ENCODE assay signal across 2 cellular contexts in the genomic region with DNA sequence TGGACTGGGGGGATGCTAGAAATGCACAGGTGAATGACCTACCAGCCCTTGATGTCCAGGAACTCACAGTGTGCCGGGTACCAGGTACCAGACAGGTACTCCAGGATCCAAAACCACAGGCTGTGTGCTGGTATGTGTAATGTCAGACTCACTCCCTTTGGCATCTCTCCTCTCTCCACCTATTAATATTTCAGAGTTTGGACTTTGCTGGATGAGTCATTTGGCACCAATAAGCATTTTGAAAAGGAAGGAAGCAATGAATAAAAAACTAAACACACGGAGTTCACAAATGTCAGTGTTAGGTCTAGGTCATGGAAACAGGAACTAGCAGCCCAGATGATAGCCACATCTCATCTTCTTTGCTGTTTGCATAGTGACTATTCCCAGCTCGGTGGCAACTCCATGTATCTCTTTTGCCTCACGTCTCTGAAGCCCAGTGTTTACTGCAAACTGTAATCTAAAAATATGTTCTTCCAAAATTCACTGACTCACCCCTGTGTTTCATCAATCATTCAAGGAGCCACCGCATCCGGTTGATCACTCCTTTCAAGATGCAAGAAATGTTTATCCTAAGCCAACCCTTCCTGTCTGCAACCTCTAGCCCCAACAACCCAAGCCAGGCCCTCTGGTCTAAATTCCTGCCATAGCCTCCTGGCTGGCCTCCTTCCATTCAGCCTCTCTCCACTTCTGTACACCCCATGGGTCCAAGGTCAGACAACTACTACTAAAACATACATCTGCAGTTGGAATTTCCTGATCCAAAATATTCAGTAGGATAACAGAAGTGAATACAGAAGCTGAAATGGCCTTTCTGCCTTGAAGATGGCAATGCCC.
A peak's percentile ranks its signal among the peaks of the same experiment; 100 is the strongest.
TF ChIP-seq lines count a peak whose summit lies in the region.

No MANE protein-coding gene starts in this region.

TF ChIP-seq in K562, 482 proteins besides CTCF, POLR2A, EP300 and RAD21 (continued from another document and continues in another):
- TF ChIP-seq, protein P1, sequence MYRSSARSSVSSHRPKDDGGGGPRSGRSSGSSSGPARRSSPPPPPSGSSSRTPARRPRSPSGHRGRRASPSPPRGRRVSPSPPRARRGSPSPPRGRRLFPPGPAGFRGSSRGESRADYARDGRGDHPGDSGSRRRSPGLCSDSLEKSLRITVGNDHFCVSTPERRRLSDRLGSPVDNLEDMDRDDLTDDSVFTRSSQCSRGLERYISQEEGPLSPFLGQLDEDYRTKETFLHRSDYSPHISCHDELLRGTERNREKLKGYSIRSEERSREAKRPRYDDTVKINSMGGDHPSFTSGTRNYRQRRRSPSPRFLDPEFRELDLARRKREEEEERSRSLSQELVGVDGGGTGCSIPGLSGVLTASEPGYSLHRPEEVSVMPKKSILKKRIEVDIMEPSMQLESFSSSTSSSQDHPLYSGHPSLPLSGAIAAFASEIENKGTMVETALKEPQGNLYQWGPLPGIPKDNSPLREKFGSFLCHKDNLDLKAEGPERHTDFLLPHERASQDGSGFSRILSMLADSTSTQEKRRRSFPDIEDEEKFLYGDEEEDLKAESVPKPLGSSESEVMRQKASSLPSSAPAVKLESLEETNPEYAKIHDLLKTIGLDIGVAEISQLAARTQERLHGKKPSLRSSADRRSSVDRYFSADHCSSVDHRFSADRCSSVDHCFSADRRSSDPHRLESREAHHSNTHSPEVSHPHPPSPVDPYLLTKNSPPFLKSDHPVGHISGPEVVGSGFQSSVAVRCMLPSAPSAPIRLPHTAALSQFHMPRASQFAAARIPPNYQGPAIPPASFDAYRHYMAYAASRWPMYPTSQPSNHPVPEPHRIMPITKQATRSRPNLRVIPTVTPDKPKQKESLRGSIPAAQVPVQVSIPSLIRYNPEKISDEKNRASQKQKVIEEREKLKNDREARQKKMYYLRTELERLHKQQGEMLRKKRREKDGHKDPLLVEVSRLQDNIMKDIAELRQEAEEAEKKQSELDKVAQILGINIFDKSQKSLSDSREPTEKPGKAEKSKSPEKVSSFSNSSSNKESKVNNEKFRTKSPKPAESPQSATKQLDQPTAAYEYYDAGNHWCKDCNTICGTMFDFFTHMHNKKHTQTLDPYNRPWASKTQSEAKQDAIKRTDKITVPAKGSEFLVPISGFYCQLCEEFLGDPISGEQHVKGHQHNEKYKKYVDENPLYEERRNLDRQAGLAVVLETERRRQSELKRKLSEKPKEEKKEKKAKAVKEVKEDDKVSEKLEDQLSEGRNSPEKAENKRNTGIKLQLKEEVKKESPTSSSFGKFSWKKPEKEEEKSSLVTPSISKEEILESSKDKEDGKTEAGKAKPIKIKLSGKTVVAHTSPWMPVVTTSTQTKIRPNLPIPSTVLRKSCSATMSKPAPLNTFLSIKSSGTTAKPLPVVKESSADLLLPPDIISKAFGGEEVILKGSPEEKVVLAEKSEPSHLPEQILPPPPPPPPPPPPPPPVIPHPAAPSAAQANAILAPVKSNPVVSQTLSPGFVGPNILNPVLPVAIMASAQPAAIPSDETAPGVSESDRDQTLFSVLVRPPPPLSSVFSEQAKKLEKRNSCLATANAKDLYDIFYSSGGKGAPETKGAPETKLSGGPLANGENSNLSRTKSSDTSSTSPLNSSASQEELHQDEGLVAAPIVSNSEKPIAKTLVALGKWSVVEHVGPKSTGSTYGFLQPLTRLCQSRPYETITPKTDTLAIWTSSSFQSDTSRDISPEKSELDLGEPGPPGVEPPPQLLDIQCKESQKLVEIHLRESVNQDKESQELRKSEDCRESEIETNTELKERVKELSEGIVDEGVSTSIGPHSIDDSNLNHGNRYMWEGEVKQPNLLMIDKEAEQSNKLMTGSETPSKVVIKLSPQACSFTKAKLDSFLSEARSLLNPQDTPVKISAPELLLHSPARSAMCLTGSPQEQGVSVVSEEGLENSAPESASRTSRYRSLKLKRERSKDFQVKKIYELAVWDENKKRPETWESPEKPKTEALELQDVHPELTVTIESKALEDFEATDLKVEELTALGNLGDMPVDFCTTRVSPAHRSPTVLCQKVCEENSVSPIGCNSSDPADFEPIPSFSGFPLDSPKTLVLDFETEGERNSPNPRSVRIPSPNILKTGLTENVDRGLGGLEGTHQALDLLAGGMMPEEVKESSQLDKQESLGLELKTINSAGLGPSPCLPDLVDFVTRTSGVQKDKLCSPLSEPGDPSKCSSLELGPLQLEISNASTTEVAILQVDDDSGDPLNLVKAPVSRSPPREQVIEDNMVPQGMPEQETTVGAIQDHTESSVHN (IDR thresholded peaks at IDR 0.05; ENCODE audit: borderline replicate concordance in 1 of 2, low read depth in 1 of 2): peak in 1 of 2 experiments; percentile 69; a peak in 1 of 4 replicates
- TF ChIP-seq ZC3H8 (IDR thresholded peaks at IDR 0.05) (no peak), HEY1 (CRISPR knock-in tag; IDR thresholded peaks at IDR 0.05; ENCODE audit: borderline replicate concordance) (no peak), RNF2 (IDR thresholded peaks at IDR 0.05) (peak; percentile 65), TAF9B (IDR thresholded peaks at IDR 0.05; ENCODE audit: partially characterized antibody) (peak; percentile 56), NCOA2 (IDR thresholded peaks at IDR 0.05; ENCODE audit: partially characterized antibody in 2 of 2) (peak in 1 of 2 experiments; percentile 43), CC2D1A (IDR thresholded peaks at IDR 0.05) (peak; percentile 14; the same call in 1 of the 2 replicates), MAFG (tag; conservative IDR thresholded peaks at IDR 0.05) (peak; percentile 72), PML (IDR thresholded peaks at IDR 0.05; ENCODE audit: low read length) (no peak), EHMT2 (IDR thresholded peaks at IDR 0.05) (no peak; the same call in 1 of the 2 replicates)

TF ChIP-seq in HepG2, 621 proteins besides CTCF, POLR2A, EP300 and RAD21 (continued from another document and continues in another):
- TF ChIP-seq, protein P2, sequence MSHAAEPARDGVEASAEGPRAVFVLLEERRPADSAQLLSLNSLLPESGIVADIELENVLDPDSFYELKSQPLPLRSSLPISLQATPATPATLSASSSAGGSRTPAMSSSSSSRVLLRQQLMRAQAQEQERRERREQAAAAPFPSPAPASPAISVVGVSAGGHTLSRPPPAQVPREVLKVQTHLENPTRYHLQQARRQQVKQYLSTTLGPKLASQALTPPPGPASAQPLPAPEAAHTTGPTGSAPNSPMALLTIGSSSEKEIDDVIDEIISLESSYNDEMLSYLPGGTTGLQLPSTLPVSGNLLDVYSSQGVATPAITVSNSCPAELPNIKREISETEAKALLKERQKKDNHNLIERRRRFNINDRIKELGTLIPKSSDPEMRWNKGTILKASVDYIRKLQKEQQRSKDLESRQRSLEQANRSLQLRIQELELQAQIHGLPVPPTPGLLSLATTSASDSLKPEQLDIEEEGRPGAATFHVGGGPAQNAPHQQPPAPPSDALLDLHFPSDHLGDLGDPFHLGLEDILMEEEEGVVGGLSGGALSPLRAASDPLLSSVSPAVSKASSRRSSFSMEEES (CRISPR knock-in tag; IDR thresholded peaks at IDR 0.05): 0 out of 2 replicates have a peak, but pooled peaks have one; percentile 15
- TF ChIP-seq ZBTB26 (CRISPR knock-in tag; IDR thresholded peaks at IDR 0.05; ENCODE audit: borderline replicate concordance): peak; percentile 32; the same call in 1 of the 2 replicates
- no peak for TF ChIP-seq ZNF788 (CRISPR knock-in tag; IDR thresholded peaks at IDR 0.05; ENCODE audit: borderline replicate concordance)
- TF ChIP-seq ZFY (CRISPR knock-in tag; IDR thresholded peaks at IDR 0.05): no peak
- TF ChIP-seq SATB2 (CRISPR knock-in tag; IDR thresholded peaks at IDR 0.05): no peak
- TF ChIP-seq ZNF124 (CRISPR knock-in tag; IDR thresholded peaks at IDR 0.05): 0 out of 2 replicates have a peak, but pooled peaks have one; percentile 10
- 0 out of 2 replicates have a peak, but pooled peaks have one; percentile 55 for TF ChIP-seq RCOR2 (CRISPR knock-in tag; IDR thresholded peaks at IDR 0.05)
- TF ChIP-seq SOX13 (IDR thresholded peaks at IDR 0.05): no peak; the same call in 1 of the 2 replicates
- peak in 1 of 2 experiments; percentile 29; a peak in 1 of 4 replicates for TF ChIP-seq SOX13 (CRISPR knock-in tag; conservative IDR thresholded peaks at IDR 0.05 in 1 of 2, IDR thresholded peaks at IDR 0.05 in 1 of 2)
- TF ChIP-seq ZMYM4 (CRISPR knock-in tag; IDR thresholded peaks at IDR 0.05): no peak
- peak; percentile 49; the same call in 1 of the 2 replicates for TF ChIP-seq ZNF3 (CRISPR knock-in tag; IDR thresholded peaks at IDR 0.05)
- no peak for TF ChIP-seq SP1 (IDR thresholded peaks at IDR 0.05)
- TF ChIP-seq SP1 (CRISPR knock-in tag; IDR thresholded peaks at IDR 0.05): 0 out of 2 replicates have a peak, but pooled peaks have one; percentile 32
- TF ChIP-seq, protein P3, sequence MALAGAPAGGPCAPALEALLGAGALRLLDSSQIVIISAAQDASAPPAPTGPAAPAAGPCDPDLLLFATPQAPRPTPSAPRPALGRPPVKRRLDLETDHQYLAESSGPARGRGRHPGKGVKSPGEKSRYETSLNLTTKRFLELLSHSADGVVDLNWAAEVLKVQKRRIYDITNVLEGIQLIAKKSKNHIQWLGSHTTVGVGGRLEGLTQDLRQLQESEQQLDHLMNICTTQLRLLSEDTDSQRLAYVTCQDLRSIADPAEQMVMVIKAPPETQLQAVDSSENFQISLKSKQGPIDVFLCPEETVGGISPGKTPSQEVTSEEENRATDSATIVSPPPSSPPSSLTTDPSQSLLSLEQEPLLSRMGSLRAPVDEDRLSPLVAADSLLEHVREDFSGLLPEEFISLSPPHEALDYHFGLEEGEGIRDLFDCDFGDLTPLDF (CRISPR knock-in tag; IDR thresholded peaks at IDR 0.05): no peak
- peak; percentile 65; the same call in 1 of the 2 replicates for TF ChIP-seq CREM (IDR thresholded peaks at IDR 0.05)
- no peak for TF ChIP-seq CREM (CRISPR knock-in tag; IDR thresholded peaks at IDR 0.05)
- peak; percentile 24; the same call in 1 of the 2 replicates for TF ChIP-seq POLR2G (IDR thresholded peaks at IDR 0.05; ENCODE audit: low read depth, low read length)
- no peak for TF ChIP-seq ARNT2 (CRISPR knock-in tag; IDR thresholded peaks at IDR 0.05; ENCODE audit: low read depth)
- TF ChIP-seq MED1 (CRISPR knock-in tag; IDR thresholded peaks at IDR 0.05): peak; percentile 97
- TF ChIP-seq ZFP90 (CRISPR knock-in tag; IDR thresholded peaks at IDR 0.05; ENCODE audit: borderline replicate concordance): peak; percentile 64; the same call in 1 of the 2 replicates
- TF ChIP-seq ZNF605 (CRISPR knock-in tag; IDR thresholded peaks at IDR 0.05): peak; percentile 67; the same call in 1 of the 2 replicates
- TF ChIP-seq, protein P1 (CRISPR knock-in tag; IDR thresholded peaks at IDR 0.05): no peak
- no peak for TF ChIP-seq FOXA1 (IDR thresholded peaks at IDR 0.05)
- TF ChIP-seq FOXA1 (CRISPR knock-in tag; IDR thresholded peaks at IDR 0.05): peak; percentile 78
- TF ChIP-seq ZSCAN29 (CRISPR knock-in tag; conservative IDR thresholded peaks at IDR 0.05): 0 out of 2 replicates have a peak, but pooled peaks have one; percentile 29
